ENCODE assay signal across 1 cellular context in genomic region chr13:98571955-98572662, GRCh38.
A peak's percentile ranks its signal among the peaks of the same experiment; 100 is the strongest.
TF ChIP-seq lines count a peak whose summit lies in the region.

No MANE protein-coding gene starts in this region.

TF ChIP-seq in GM12878, 131 proteins besides CTCF, POLR2A, EP300 and RAD21 (continued from another document):
- TF ChIP-seq E4F1 (IDR thresholded peaks at IDR 0.05; ENCODE audit: borderline replicate concordance, partially characterized antibody) (no peak), TAF1 (IDR thresholded peaks at IDR 0.05; ENCODE audit: borderline replicate concordance, low read depth, low read length) (no peak), ZNF384 (IDR thresholded peaks at IDR 0.05; ENCODE audit: borderline replicate concordance, low read depth, low read length) (no peak), CREB1 (IDR thresholded peaks at IDR 0.05; ENCODE audit: low read depth) (no peak), MLLT1 (IDR thresholded peaks at IDR 0.05) (no peak), CREM (IDR thresholded peaks at IDR 0.05; ENCODE audit: low read depth) (no peak), FOXK2 (IDR thresholded peaks at IDR 0.05) (no peak), DPF2 (IDR thresholded peaks at IDR 0.05) (no peak), MEF2B (IDR thresholded peaks at IDR 0.05; ENCODE audit: partially characterized antibody, poor library complexity, severe bottlenecking) (peak; percentile 12), MAX (IDR thresholded peaks at IDR 0.05; ENCODE audit: low read depth, low read length) (0 out of 2 replicates have a peak, but pooled peaks have one; percentile 33), MYB (IDR thresholded peaks at IDR 0.05; ENCODE audit: borderline replicate concordance, low read depth, low read length) (no peak), ZNF207 (IDR thresholded peaks at IDR 0.05; ENCODE audit: borderline replicate concordance) (no peak), NBN (IDR thresholded peaks at IDR 0.05) (no peak), NKRF (conservative IDR thresholded peaks at IDR 0.05) (no peak), IKZF2 (IDR thresholded peaks at IDR 0.05) (no peak), RELA (IDR thresholded peaks at IDR 0.05; ENCODE audit: borderline replicate concordance, partially characterized antibody) (no peak), HDGF (IDR thresholded peaks at IDR 0.05) (peak; percentile 48; the same call in 1 of the 2 replicates), KLF5 (IDR thresholded peaks at IDR 0.05; ENCODE audit: partially characterized antibody) (no peak), PBX3 (IDR thresholded peaks at IDR 0.05; ENCODE audit: insufficient replicate concordance, low read depth, low read length) (peak; percentile 49), USF2 (IDR thresholded peaks at IDR 0.05; ENCODE audit: borderline replicate concordance, low read depth, low read length) (no peak), SIN3A (IDR thresholded peaks at IDR 0.05; ENCODE audit: low read depth, low read length) (no peak), CBX5 (IDR thresholded peaks at IDR 0.05; ENCODE audit: low read depth) (no peak), ZBTB40 (IDR thresholded peaks at IDR 0.05; ENCODE audit: borderline replicate concordance) (no peak), IRF4 (IDR thresholded peaks at IDR 0.05; ENCODE audit: low read depth, low read length) (no peak), TARDBP (IDR thresholded peaks at IDR 0.05; ENCODE audit: borderline replicate concordance) (no peak)
TF ChIP-seq in GM12878: peak in this region for 5.
